In genomic region chrX:77892887-77893286, GRCh38 we compare ENCODE assay signal across 16 cellular contexts. TPM values are rescaled to one million over a fixed set of nuclear protein-coding genes. Genes with fewer than 3 reads are reported as not detected.
DNase-seq lines count a peak whose midpoint lies in the region; ATAC-seq, FAIRE-seq and TF ChIP-seq lines count a peak whose summit lies in the region.
"Had no signal": no experiment of that assay in that cellular context is flagged by ENCODE, and none has a peak within 500 bp of the region (broad histone marks: within the 10 kb centered on the region; RNA-seq: fewer than 3 reads in every experiment).

No MANE protein-coding gene starts in this region.

- H3K4me2 ChIP-seq in SK-N-SH, result peak overlapping the region; percentile 76; the same call in 1 of the 2 replicates

- peaks cover 68% of the 10 kb centered on the region for H3K79me2 ChIP-seq in SK-N-SH (ENCODE audit: insufficient read depth)

- CTCF ChIA-PET in SK-N-SH (lab: Yijun Ruan, JAX), result no interaction called here
- CTCF ChIA-PET in CD8-positive, alpha-beta T cell (lab: Charles Lee), result no interaction called here
- CTCF ChIA-PET in activated CD4-positive, alpha-beta memory T cell treated with anti-CD3 and anti-CD28 coated beads for 36 hours (lab: Charles Lee), result no interaction called here
- CTCF ChIA-PET in naive thymus-derived CD4-positive, alpha-beta T cell (lab: Charles Lee), result no interaction called here

- no peaks in the 10 kb centered on the region for H3K9me3 Mint-ChIP-seq in CD8-positive, alpha-beta T cell
- no peaks in the 10 kb centered on the region for H3K9me3 Mint-ChIP-seq in activated CD4-positive, alpha-beta memory T cell treated with anti-CD3 and anti-CD28 coated beads for 36 hours
- no peaks in the 10 kb centered on the region for H3K9me3 Mint-ChIP-seq in naive thymus-derived CD4-positive, alpha-beta T cell

- H3K27ac Mint-ChIP-seq in CD8-positive, alpha-beta T cell, result no peak overlapping the region
- no peak overlapping the region for H3K27ac Mint-ChIP-seq in activated CD4-positive, alpha-beta memory T cell treated with anti-CD3 and anti-CD28 coated beads for 36 hours
- peak overlapping the region in 2 of 9 donors; percentile 28 to 56 for H3K27ac Mint-ChIP-seq in naive thymus-derived CD4-positive, alpha-beta T cell

- intact Hi-C loops in CD8-positive, alpha-beta T cell (cut with DNase I, micrococcal nuclease), result loop anchor here in 1 of 2 experiments (10.0 kb wide), 2 partner anchors 622 to 1718 kb away; partner anchors contain the start of gene PBDC1
- intact Hi-C loops in activated CD4-positive, alpha-beta memory T cell treated with anti-CD3 and anti-CD28 coated beads for 36 hours (cut with micrococcal nuclease), result loop anchor here (10.0 kb wide), 1 partner anchor 1718 kb away; the partner anchor contains the start of gene PBDC1
- intact Hi-C loops in naive thymus-derived CD4-positive, alpha-beta T cell (cut with micrococcal nuclease), result loop anchor here (10.0 kb wide), 5 partner anchors 208 to 1472 kb away; partner anchors contain the start of gene ITM2A (in 1 of the 2)
- intact Hi-C loops in left colon (cut with DNase I, micrococcal nuclease), result no loop called here

- H3K36me3 Mint-ChIP-seq in CD8-positive, alpha-beta T cell, result peaks cover 24% of the 10 kb centered on the region
- H3K36me3 Mint-ChIP-seq in activated CD4-positive, alpha-beta memory T cell treated with anti-CD3 and anti-CD28 coated beads for 36 hours, result peaks cover 11% of the 10 kb centered on the region
- H3K36me3 Mint-ChIP-seq in naive thymus-derived CD4-positive, alpha-beta T cell, result peaks cover 3 to 15% (median 8%) of the 10 kb centered on the region in 5 donors

- FAIRE-seq in D721Med (lab: Jason Lieb, UNC), result no peak

- TF ChIP-seq CTCF in SK-N-SH (IDR thresholded peaks at IDR 0.05) (no peak), D721Med (IDR thresholded peaks at IDR 0.05; ENCODE audit: insufficient read depth, missing control alignments) (no peak)
- no peak for TF ChIP-seq CTCF in CD8-positive, alpha-beta T cell (IDR thresholded peaks at IDR 0.05)

- H3K9me3 ChIP-seq in SK-N-SH, result no peaks in the 10 kb centered on the region
- no peaks in the 10 kb centered on the region for H3K9me3 ChIP-seq in CD8-positive, alpha-beta T cell (ENCODE audit: low read length)
- H3K9me3 ChIP-seq in naive thymus-derived CD4-positive, alpha-beta T cell (ENCODE audit: control insufficient read depth in 2 of 3, low read length in 3 of 3), result no peaks in the 10 kb centered on the region
- H3K9me3 ChIP-seq: ascending aorta, upper lobe of left lung had no signal

- no peak for TF ChIP-seq EP300 in SK-N-SH (IDR thresholded peaks at IDR 0.05; ENCODE audit: borderline replicate concordance in 1 of 2, low read depth in 1 of 2, low read length in 1 of 2)

- WGBS in SK-N-SH (ENCODE audit: low lambda C conversion rate), result 76% methylated on average over 2 of the region's 2 CpGs

- ATAC-seq in SK-N-SH treated with all-trans-retinoic acid at 6 μM for 48 hours (no peak), GM18868 (IDR thresholded peaks at IDR 0.05; ENCODE audit: unreplicated experiment) (no peak), left colon (no peak)
- ATAC-seq in CD8-positive, alpha-beta T cell, result no peak
- no peak for ATAC-seq in naive thymus-derived CD4-positive, alpha-beta T cell
- ATAC-seq: left cardiac atrium had no signal

- H3K36me3 ChIP-seq in SK-N-SH (replicated peaks in 1 of 2; ENCODE audit: control insufficient read depth in 1 of 2, insufficient read depth in 2 of 2, low read length in 1 of 2), result no peaks in the 10 kb centered on the region
- H3K36me3 ChIP-seq in CD8-positive, alpha-beta T cell (ENCODE audit: insufficient read depth, low read length), result no peaks in the 10 kb centered on the region
- H3K36me3 ChIP-seq in naive thymus-derived CD4-positive, alpha-beta T cell (ENCODE audit: control insufficient read depth in 2 of 3, insufficient read depth in 3 of 3, low read length in 3 of 3), result no peaks in the 10 kb centered on the region
- H3K36me3 ChIP-seq: ascending aorta, upper lobe of left lung had no signal

- TF ChIP-seq RAD21 in SK-N-SH (IDR thresholded peaks at IDR 0.05; ENCODE audit: low read length), result no peak

- H3K4me1 Mint-ChIP-seq in CD8-positive, alpha-beta T cell (ENCODE audit: low read depth), result peaks cover 34% of the 10 kb centered on the region
- H3K4me1 Mint-ChIP-seq in activated CD4-positive, alpha-beta memory T cell treated with anti-CD3 and anti-CD28 coated beads for 36 hours (ENCODE audit: low read depth), result peaks cover 30% of the 10 kb centered on the region
- peaks cover 7 to 43% (median 41%) of the 10 kb centered on the region in 7 donors for H3K4me1 Mint-ChIP-seq in naive thymus-derived CD4-positive, alpha-beta T cell

- H3K9ac ChIP-seq in SK-N-SH, result no peak overlapping the region

- no peak overlapping the region for H3K27ac ChIP-seq in SK-N-SH (ENCODE audit: low read depth in 2 of 2, low read length in 1 of 2)
- H3K27ac ChIP-seq in CD8-positive, alpha-beta T cell (ENCODE audit: low read depth, low read length), result no peak overlapping the region
- H3K27ac ChIP-seq in naive thymus-derived CD4-positive, alpha-beta T cell (ENCODE audit: low read depth, low read length), result no peak overlapping the region
- H3K27ac ChIP-seq: 22Rv1, ascending aorta, hepatocyte, upper lobe of left lung had no signal

- H2AFZ ChIP-seq in SK-N-SH (ENCODE audit: low read depth), result no peak overlapping the region
- H2AFZ ChIP-seq: hepatocyte had no signal

- POLR2A ChIA-PET in SK-N-SH (lab: Yijun Ruan, JAX), result no interaction called here
- POLR2A ChIA-PET in CD8-positive, alpha-beta T cell (lab: Charles Lee), result no interaction called here
- POLR2A ChIA-PET in activated CD4-positive, alpha-beta memory T cell treated with anti-CD3 and anti-CD28 coated beads for 36 hours (lab: Charles Lee), result no interaction called here
- POLR2A ChIA-PET in naive thymus-derived CD4-positive, alpha-beta T cell (lab: Charles Lee), result interaction anchor here (1.4 kb wide), 1 partner anchor 18 kb away, joined by 3 read pairs; the partner anchor contains the start of gene ATP7A

- no peak overlapping the region for H3K4me3 ChIP-seq in SK-N-SH (ENCODE audit: low read depth in 2 of 2, low read length in 1 of 2)
- no peak overlapping the region for H3K4me3 ChIP-seq in CD8-positive, alpha-beta T cell (ENCODE audit: low read depth, low read length)
- no peak overlapping the region for H3K4me3 ChIP-seq in naive thymus-derived CD4-positive, alpha-beta T cell (ENCODE audit: low read length)
- H3K4me3 ChIP-seq: hepatocyte had no signal

- no peaks in the 10 kb centered on the region for H3K27me3 ChIP-seq in SK-N-SH (ENCODE audit: insufficient read depth)
- H3K27me3 ChIP-seq in CD8-positive, alpha-beta T cell (ENCODE audit: insufficient read depth, low read length), result no peaks in the 10 kb centered on the region
- no peaks in the 10 kb centered on the region for H3K27me3 ChIP-seq in naive thymus-derived CD4-positive, alpha-beta T cell (ENCODE audit: control insufficient read depth in 2 of 2, insufficient read depth in 2 of 2, low read length in 2 of 2)
- H3K27me3 ChIP-seq: ascending aorta, hepatocyte, upper lobe of left lung had no signal

- peaks cover 14% of the 10 kb centered on the region for H3F3A ChIP-seq in SK-N-SH (replicated peaks; ENCODE audit: insufficient read depth)

- no peak for DNase-seq in SK-N-SH
- no peak for DNase-seq in CD8-positive, alpha-beta T cell
- DNase-seq in activated CD4-positive, alpha-beta memory T cell treated with anti-CD3 and anti-CD28 coated beads for 36 hours, result no peak
- no peak for DNase-seq in naive thymus-derived CD4-positive, alpha-beta T cell
- DNase-seq in left colon, result no peak
- DNase-seq in D721Med (ENCODE audit: insufficient read length, low spot score), result no peak
- DNase-seq: GDM1, left cardiac atrium, NCI-H2107, NCI-H82, upper lobe of left lung had no signal

- H4K20me1 ChIP-seq in SK-N-SH (ENCODE audit: insufficient read depth), result no peaks in the 10 kb centered on the region

- H3K27me3 Mint-ChIP-seq in CD8-positive, alpha-beta T cell (ENCODE audit: low read depth), result no peaks in the 10 kb centered on the region
- H3K27me3 Mint-ChIP-seq in activated CD4-positive, alpha-beta memory T cell treated with anti-CD3 and anti-CD28 coated beads for 36 hours, result no peaks in the 10 kb centered on the region
- H3K27me3 Mint-ChIP-seq in naive thymus-derived CD4-positive, alpha-beta T cell, result no peaks in the 10 kb centered on the region

- H3K4me3 Mint-ChIP-seq in CD8-positive, alpha-beta T cell, result peak overlapping the region; percentile 35
- peak overlapping the region; percentile 8 for H3K4me3 Mint-ChIP-seq in activated CD4-positive, alpha-beta memory T cell treated with anti-CD3 and anti-CD28 coated beads for 36 hours
- H3K4me3 Mint-ChIP-seq in naive thymus-derived CD4-positive, alpha-beta T cell, result peak overlapping the region; percentile 10 to 96 (median 36)

- no peaks in the 10 kb centered on the region for H3K9me2 ChIP-seq in SK-N-SH

- no peaks in the 10 kb centered on the region; a peak in 1 of 4 replicates for H3K4me1 ChIP-seq in SK-N-SH (ENCODE audit: control insufficient read depth in 1 of 2, insufficient read depth in 2 of 2, low read depth in 1 of 2, low read length in 1 of 2)
- H3K4me1 ChIP-seq in CD8-positive, alpha-beta T cell (ENCODE audit: insufficient read depth, low read length), result peaks cover 14% of the 10 kb centered on the region
- H3K4me1 ChIP-seq in naive thymus-derived CD4-positive, alpha-beta T cell (ENCODE audit: control insufficient read depth in 2 of 2, insufficient read depth in 2 of 2, low read length in 2 of 2), result peaks cover 4 to 15% of the 10 kb centered on the region in 2 donors

RNA-seq across cellular contexts. Expression of gene MAGT1, which starts 2.3 kb away (rescaled TPM):
- polyA plus RNA-seq in SK-N-SH (2012; rRNA removed), result 24.1 and 33.4 TPM in 2 replicates
- 29.0 and 30.1 TPM in 2 replicates for polyA plus RNA-seq in SK-N-SH (2012; cell fraction: cytosol; rRNA removed)
- 19.0 and 23.6 TPM in 2 replicates for polyA plus RNA-seq in SK-N-SH (2012; cell fraction: nucleus; rRNA removed)
- total RNA-seq in CD8-positive, alpha-beta T cell, result 10 to 100 TPM; 33.0 to 35.1 TPM
- 10 to 100 TPM; 40.5 to 44.7 TPM for total RNA-seq in activated CD4-positive, alpha-beta memory T cell treated with anti-CD3 and anti-CD28 coated beads for 36 hours
- total RNA-seq in naive thymus-derived CD4-positive, alpha-beta T cell, result 10 to 100 TPM; 32.5 to 63.8 (median 36.8) TPM
- polyA plus RNA-seq in naive thymus-derived CD4-positive, alpha-beta T cell, result 10 to 100 TPM; 35.1 to 36.5 TPM
- 10 to 100 TPM; 40.9 to 50.4 TPM for total RNA-seq in left colon

RNA-seq across cellular contexts. Expression of gene COX7B, which starts 6.4 kb away (rescaled TPM):
- 1,029 and 1,399 TPM in 2 replicates for polyA plus RNA-seq in SK-N-SH (2012; rRNA removed)
- polyA plus RNA-seq in SK-N-SH (2012; cell fraction: cytosol; rRNA removed), result 1,333 and 1,457 TPM in 2 replicates
- 347 and 407 TPM in 2 replicates for polyA plus RNA-seq in SK-N-SH (2012; cell fraction: nucleus; rRNA removed)
- total RNA-seq in CD8-positive, alpha-beta T cell, result 100 to 1,000 TPM; 127 to 134 TPM
- total RNA-seq in activated CD4-positive, alpha-beta memory T cell treated with anti-CD3 and anti-CD28 coated beads for 36 hours, result 100 to 1,000 TPM; 295 to 320 TPM
- 100 to 1,000 TPM in 4 of 5 experiments, 10 to 100 TPM in 1; 98.9 to 261 (median 103) TPM for total RNA-seq in naive thymus-derived CD4-positive, alpha-beta T cell
- polyA plus RNA-seq in naive thymus-derived CD4-positive, alpha-beta T cell, result 100 to 1,000 TPM; 324 to 402 TPM
- 100 to 1,000 TPM; 450 to 539 TPM for total RNA-seq in left colon

RNA-seq across cellular contexts. Expression of gene ATP7A, which starts 17.6 kb away (rescaled TPM):
- 1.7 and 2.5 TPM in 2 replicates for polyA plus RNA-seq in SK-N-SH (2012; rRNA removed)
- 3.2 and 3.5 TPM in 2 replicates for polyA plus RNA-seq in SK-N-SH (2012; cell fraction: cytosol; rRNA removed)
- 1.2 and 2.5 TPM in 2 replicates for polyA plus RNA-seq in SK-N-SH (2012; cell fraction: nucleus; rRNA removed)
- 10 to 100 TPM; 14.3 to 15.3 TPM for total RNA-seq in CD8-positive, alpha-beta T cell
- total RNA-seq in activated CD4-positive, alpha-beta memory T cell treated with anti-CD3 and anti-CD28 coated beads for 36 hours, result 1 to 10 TPM; 8.0 TPM
- 10 to 100 TPM; 10.9 to 17.4 (median 17.0) TPM for total RNA-seq in naive thymus-derived CD4-positive, alpha-beta T cell
- polyA plus RNA-seq in naive thymus-derived CD4-positive, alpha-beta T cell, result 1 to 10 TPM; 5.4 to 8.0 TPM
- total RNA-seq in left colon, result 10 to 100 TPM in 1 of 2 donors, 1 to 10 TPM in 1; 9.9 to 10.1 TPM

Comparison
In these comparisons a context has a peak if more than half of its experiments do, and no peak if none do; other contexts are left out.
1. intact Hi-C loops: an anchor here in activated CD4-positive, alpha-beta memory T cell treated with anti-CD3 and anti-CD28 coated beads for 36 hours (10.0 kb wide) and naive thymus-derived CD4-positive, alpha-beta T cell (10.0 kb wide); none called in left colon.